Comparison of ENCODE assay signal across 8 cellular contexts in the genomic region with DNA sequence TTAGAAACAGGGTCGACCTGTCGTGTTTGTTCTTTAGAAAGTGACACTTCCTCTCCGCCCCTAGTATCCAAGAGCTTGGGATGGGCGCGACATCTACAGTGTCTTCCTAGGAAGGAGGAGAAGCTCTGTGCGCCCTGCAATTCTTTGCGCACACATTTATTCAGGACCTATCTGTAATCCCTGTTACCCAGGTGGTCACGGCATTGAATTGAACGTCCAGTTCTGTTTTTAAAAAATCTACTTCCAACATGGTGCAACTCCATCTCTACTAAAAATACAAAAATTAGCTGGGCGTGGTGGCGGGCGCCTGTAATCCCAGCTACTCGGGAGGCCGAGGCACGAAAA. TPM values are rescaled to one million over a fixed set of nuclear protein-coding genes. Genes with fewer than 3 reads are reported as not detected.
DNase-seq lines count a peak whose midpoint lies in the region; ATAC-seq, FAIRE-seq and TF ChIP-seq lines count a peak whose summit lies in the region.
"Had no signal": no experiment of that assay in that cellular context is flagged by ENCODE, and none has a peak within 500 bp of the region (broad histone marks: within the 10 kb centered on the region; RNA-seq: fewer than 3 reads in every experiment).

No MANE protein-coding gene starts in this region.

- FAIRE-seq in K562 (lab: Jason Lieb, UNC), result no peak

- H3K36me3 ChIP-seq in IMR-90 (ENCODE audit: control insufficient read depth, insufficient read depth, low read length), result peaks cover 13% of the 10 kb centered on the region
- H3K36me3 ChIP-seq in K562 (ENCODE audit: control insufficient read depth, insufficient read depth, low read length), result no peaks in the 10 kb centered on the region
- no peaks in the 10 kb centered on the region for H3K36me3 ChIP-seq in liver (ENCODE audit: control insufficient read depth in 4 of 4, insufficient read depth in 3 of 4, low read depth in 1 of 4, low read length in 3 of 4)

- H3K4me2 ChIP-seq in IMR-90 (ENCODE audit: low read depth, low read length), result peak overlapping the region; percentile 42; the same call in 1 of the 2 replicates
- H3K4me2 ChIP-seq in K562 (ENCODE audit: insufficient read depth, low read length), result peak overlapping the region; percentile 71

- H3K4me1 ChIP-seq in IMR-90 (ENCODE audit: control insufficient read depth, insufficient read depth, low read length) (peaks cover 14% of the 10 kb centered on the region), K562 (replicated peaks in 1 of 2; ENCODE audit: control insufficient read depth in 2 of 2, insufficient read depth in 2 of 2, low read length in 2 of 2) (peaks cover 10 to 27% of the 10 kb centered on the region in 2 experiments; a peak in 4 of 5 replicates), liver (ENCODE audit: control insufficient read depth in 4 of 4, insufficient read depth in 4 of 4, low read length in 3 of 4) (peaks cover 3 to 36% (median 33%) of the 10 kb centered on the region in 4 donors)

- no peaks in the 10 kb centered on the region for H3K79me2 ChIP-seq in K562 (ENCODE audit: control insufficient read depth, insufficient read depth, low read length)

- no peak for TF ChIP-seq CTCF in IMR-90 (conservative IDR thresholded peaks at IDR 0.05; ENCODE audit: low read depth, low read length)
- no peak for TF ChIP-seq CTCF in K562 (IDR thresholded peaks at IDR 0.05 in 2 of 3, conservative IDR thresholded peaks at IDR 0.05 in 1 of 3; ENCODE audit: insufficient read depth in 2 of 3, low read depth in 1 of 3, low read length in 3 of 3)
- TF ChIP-seq CTCF in liver (IDR thresholded peaks at IDR 0.05; ENCODE audit: low read depth, low read length, missing input control), result no peak
- no peak for TF ChIP-seq CTCF in GM13977 (IDR thresholded peaks at IDR 0.05; ENCODE audit: extremely low read depth, insufficient read depth, missing control alignments)

- H3K9ac ChIP-seq in IMR-90 (ENCODE audit: low read depth, low read length) (peak overlapping the region; percentile 8; the same call in 1 of the 2 replicates), K562 (ENCODE audit: insufficient read depth in 1 of 2, low read depth in 2 of 2, low read length in 2 of 2) (peak overlapping the region; percentile 63 to 92; a peak in 3 of 4 replicates), liver (ENCODE audit: low read depth in 1 of 2, low read length in 2 of 2) (no peak overlapping the region)

- peaks cover 8% of the 10 kb centered on the region; the same call in 1 of the 2 replicates for H4K20me1 ChIP-seq in IMR-90 (ENCODE audit: insufficient read depth, low read length)
- H4K20me1 ChIP-seq in K562 (replicated peaks; ENCODE audit: control insufficient read depth, insufficient read depth, low read length), result no peaks in the 10 kb centered on the region

- H3K27ac ChIP-seq in IMR-90 (ENCODE audit: insufficient read depth, low read length) (peak overlapping the region; percentile 52), K562 (ENCODE audit: extremely low read depth, low read depth, low read length) (no peak overlapping the region; the same call in 2 of the 3 replicates), liver (ENCODE audit: low read depth in 1 of 2, low read length in 2 of 2) (no peak overlapping the region), caudate nucleus (ENCODE audit: low read depth, low read length) (no peak overlapping the region)

- no peak overlapping the region for H3K27ac Mint-ChIP-seq in stimulated activated naive CD8-positive, alpha-beta T cell treated with anti-CD3 and anti-CD28 coated beads, Interleukin-15, amount 100 ng/mL, for 72 hours

- peak overlapping the region; percentile 39; the same call in 1 of the 2 replicates for H3K18ac ChIP-seq in IMR-90 (ENCODE audit: low read depth, low read length)

- H3K27me3 ChIP-seq in IMR-90 (ENCODE audit: control insufficient read depth, insufficient read depth, low read length), result no peaks in the 10 kb centered on the region
- peaks cover 0 to 4% of the 10 kb centered on the region in 2 experiments; a peak in 2 of 5 replicates for H3K27me3 ChIP-seq in K562 (ENCODE audit: control insufficient read depth in 2 of 2, insufficient read depth in 2 of 2, low read length in 2 of 2)
- H3K27me3 ChIP-seq in liver (ENCODE audit: control insufficient read depth in 4 of 4, insufficient read depth in 4 of 4, low read length in 3 of 4), result no peaks in the 10 kb centered on the region

- H3K56ac ChIP-seq in IMR-90 (ENCODE audit: extremely low read depth, insufficient read depth, low read length), result no peak overlapping the region

- TF ChIP-seq POLR2A in IMR-90 (IDR thresholded peaks at IDR 0.05; ENCODE audit: low read depth, low read length), result no peak
- TF ChIP-seq POLR2A in K562 (conservative IDR thresholded peaks at IDR 0.05), result no peak

- ATAC-seq in IMR-90 (ENCODE audit: low read depth) (no peak), K562 (no peak), esophagus mucosa (no peak)
- ATAC-seq in stimulated activated naive CD8-positive, alpha-beta T cell treated with anti-CD3 and anti-CD28 coated beads, Interleukin-15, amount 100 ng/mL, for 72 hours, result no peak

- peak overlapping the region; percentile 73 to 91; a peak in 2 of 4 replicates for H4K8ac ChIP-seq in IMR-90 (ENCODE audit: low read depth in 2 of 2, low read length in 2 of 2)

- H2BK120ac ChIP-seq in IMR-90 (ENCODE audit: low read depth, low read length), result peak overlapping the region; percentile 51

- peaks cover 17 to 33% of the 10 kb centered on the region in 2 experiments for H3K79me1 ChIP-seq in IMR-90 (ENCODE audit: low read depth in 1 of 2, low read length in 2 of 2)

- H3K27me3 Mint-ChIP-seq in stimulated activated naive CD8-positive, alpha-beta T cell treated with anti-CD3 and anti-CD28 coated beads, Interleukin-15, amount 100 ng/mL, for 72 hours, result peaks cover 69% of the 10 kb centered on the region

- BruUV-seq in IMR-90 (replicated peaks; lab: Mats Ljungman, UMichigan) (no TSS peak), K562 (replicated peaks; lab: Mats Ljungman, UMichigan) (no TSS peak)

- peak overlapping the region; percentile 82 for H4K91ac ChIP-seq in IMR-90 (ENCODE audit: insufficient read depth, low read depth, low read length)

- peak overlapping the region; percentile 92 for H3K4ac ChIP-seq in IMR-90 (ENCODE audit: low read depth, low read length)

- POLR2A ChIA-PET in IMR-90 (lab: Charles Lee; ENCODE audit: unreplicated experiment) (interaction anchor here (0.5 to 1.5 kb wide), 2 partner anchors 142 to 146 kb away, joined by 4 to 6 read pairs; no protein-coding TSS in a partner anchor), K562 (lab: Yijun Ruan, JAX) (interaction anchor here (0.7 to 1.3 kb wide), 2 partner anchors 21 to 200 kb away, joined by 3 read pairs; no protein-coding TSS in a partner anchor)

- H3K14ac ChIP-seq in IMR-90 (replicated peaks; ENCODE audit: low read depth, low read length), result peak overlapping the region; percentile 86

- H3K9me3 Mint-ChIP-seq in stimulated activated naive CD8-positive, alpha-beta T cell treated with anti-CD3 and anti-CD28 coated beads, Interleukin-15, amount 100 ng/mL, for 72 hours, result no peaks in the 10 kb centered on the region

- dilution Hi-C loops in IMR-90 (cut with HindIII; ENCODE audit: low sequenced_read_pairs, unreplicated experiment), result loop anchor here (25.0 kb wide), 1 partner anchor 134 kb away; a partner anchor contains a TSS

- TF ChIP-seq RAD21 in IMR-90 (IDR thresholded peaks at IDR 0.05; ENCODE audit: low read length) (no peak), K562 (CRISPR knock-in tag; conservative IDR thresholded peaks at IDR 0.05 in 1 of 2, IDR thresholded peaks at IDR 0.05 in 1 of 2) (no peak), liver (IDR thresholded peaks at IDR 0.05) (no peak)

- H4K5ac ChIP-seq in IMR-90 (ENCODE audit: low read depth, low read length), result peak overlapping the region; percentile 16; the same call in 1 of the 2 replicates

- peak overlapping the region; percentile 88 for H2AFZ ChIP-seq in IMR-90 (replicated peaks; ENCODE audit: low read length, poor library complexity)
- H2AFZ ChIP-seq in K562 (ENCODE audit: low read depth, low read length), result peak overlapping the region; percentile 86

- peaks cover 12% of the 10 kb centered on the region for H3K9me1 ChIP-seq in IMR-90 (ENCODE audit: insufficient read depth, low read length)
- H3K9me1 ChIP-seq in K562 (ENCODE audit: control insufficient read depth, insufficient read depth, low read length), result no peaks in the 10 kb centered on the region

- CTCF ChIA-PET in IMR-90 (lab: Yijun Ruan, JAX) (interaction anchor here (1.2 to 2.3 kb wide), 3 partner anchors 13 to 358 kb away, joined by 3 to 9 read pairs (median 4); no protein-coding TSS in a partner anchor), K562 (lab: Yijun Ruan, JAX; ENCODE audit: low intra/inter-chr PET ratio) (no interaction called here)

- no peak overlapping the region for H2BK5ac ChIP-seq in IMR-90 (ENCODE audit: low read depth, low read length, poor library complexity, severe bottlenecking)

- intact Hi-C loops in IMR-90 (cut with micrococcal nuclease), result loop anchor here (1.0 to 5.0 kb wide), 2 partner anchors 94 to 143 kb away; no protein-coding TSS in a partner anchor
- intact Hi-C loops in K562 (cut with micrococcal nuclease), result no loop called here

- no peak for TF ChIP-seq EP300 in K562 (IDR thresholded peaks at IDR 0.05; ENCODE audit: low read length)

- peak overlapping the region; percentile 56 for H2BK20ac ChIP-seq in IMR-90 (ENCODE audit: low read depth, low read length)

- no peak for DNase-seq in IMR-90
- no peak for DNase-seq in K562 (ENCODE audit: extremely low read depth in 1 of 4, low spot score in 3 of 4)
- no peak for DNase-seq in stimulated activated naive CD8-positive, alpha-beta T cell treated with anti-CD3 and anti-CD28 coated beads, Interleukin-15, amount 100 ng/mL, for 72 hours
- no peak for DNase-seq in GM13977 (ENCODE audit: low spot score)
- DNase-seq in caudate nucleus (lab: John Stamatoyannopoulos, UW), result no peak
- DNase-seq: T-helper 9 cell had no signal

- in situ Hi-C loops in IMR-90 (cut with MboI; ENCODE audit: low sequenced_read_pairs) (loop anchor here (5.0 kb wide), 1 partner anchor 134 kb away; no protein-coding TSS in a partner anchor), K562 (cut with MboI) (no loop called here), GM13977 (cut with MboI; ENCODE audit: low pct_unique_long_range_greater_than_20kb, low sequenced_read_pairs, unreplicated experiment) (no loop called here)

- peak overlapping the region; percentile 72 for H3K23ac ChIP-seq in IMR-90 (ENCODE audit: low read depth, low read length)

- peak overlapping the region; percentile 41 for H2AK5ac ChIP-seq in IMR-90 (ENCODE audit: low read depth, low read length)

- WGBS in IMR-90 (ENCODE audit: extremely low coverage in 2 of 2, insufficient read length in 1 of 2), 2 experiments, result 0% methylated on average over 1 of the region's 15 CpGs; no CpG with 5 or more reads in 1 of the 2 experiments
- 72% methylated on average over 15 of the region's 15 CpGs for WGBS in K562 (ENCODE audit: insufficient coverage, low coverage, missing lambda C conversion rate)
- 30% methylated on average over 15 of the region's 15 CpGs for WGBS in liver

- H3K4me1 Mint-ChIP-seq in stimulated activated naive CD8-positive, alpha-beta T cell treated with anti-CD3 and anti-CD28 coated beads, Interleukin-15, amount 100 ng/mL, for 72 hours, result peaks cover 45% of the 10 kb centered on the region

- H2AK9ac ChIP-seq in IMR-90 (replicated peaks; ENCODE audit: low read depth, low read length, poor library complexity), result peak overlapping the region; percentile 84

- peak overlapping the region; percentile 40 to 51 for H3K4me3 Mint-ChIP-seq in stimulated activated naive CD8-positive, alpha-beta T cell treated with anti-CD3 and anti-CD28 coated beads, Interleukin-15, amount 100 ng/mL, for 72 hours

- H3K4me3 ChIP-seq in IMR-90 (ENCODE audit: insufficient read depth, low read depth, low read length), result peak overlapping the region; percentile 88
- H3K4me3 ChIP-seq in K562, result peak overlapping the region; percentile 52
- peak overlapping the region in 2 of 3 donors; percentile 55 to 72 for H3K4me3 ChIP-seq in liver (ENCODE audit: low read depth in 1 of 3, low read length in 3 of 3)

- peak overlapping the region; percentile 26; the same call in 1 of the 3 replicates for H2BK15ac ChIP-seq in IMR-90 (ENCODE audit: low read depth, low read length)

- H3K9me3 ChIP-seq in IMR-90 (ENCODE audit: control insufficient read depth, insufficient read depth, low read length) (no peaks in the 10 kb centered on the region), K562 (replicated peaks; ENCODE audit: control insufficient read depth, insufficient read depth, low read depth, low read length) (no peaks in the 10 kb centered on the region; the same call in 1 of the 2 replicates), liver (ENCODE audit: control insufficient read depth in 4 of 4, low read length in 3 of 4) (no peaks in the 10 kb centered on the region)

RNA-seq across cellular contexts. Expression of a gene that starts 0.6 kb away (rescaled TPM):
- total RNA-seq in IMR-90 (2012; rRNA removed) (117 TPM in 2 replicates), K562 (2014; rRNA removed) (10.2 and 10.5 TPM in 2 replicates), K562 (2014; rRNA removed; fragmentation: Illumina TruSeq; extraction: Trizol) (9.8 and 14.5 TPM in 2 replicates), K562 (2015; rRNA removed; fragmentation: Illumina TruSeq; extraction: Trizol) (17.7 and 18.1 TPM in 2 replicates), K562 (2021) (16.6 and 17.3 TPM in 2 replicates), liver (10 to 100 TPM; 33.7 to 63.1 TPM), esophagus mucosa (35.0 TPM)
- polyA plus RNA-seq in IMR-90 (2012; rRNA removed) (97.5 and 114 TPM in 2 replicates), K562 (2011; rRNA removed) (12.3 and 21.6 TPM in 2 replicates), K562 (2014; fragmentation: Illumina TruSeq; extraction: Trizol) (13.7 and 14.3 TPM in 2 replicates), K562 (2014; fragmentation: Nextera tagmentation; extraction: Ambion mirVana) (10 to 100 TPM in 1 of 2 experiments, 1 to 10 TPM in 1; 6.0 to 11.7 TPM), K562 (2014; rRNA removed) (9.8 and 16.1 TPM in 2 replicates), liver (10 to 100 TPM; 12.6 to 17.9 TPM)
- polyA plus RNA-seq in IMR-90 (2012; cell fraction: cytosol; rRNA removed), result 83.3 and 90.8 TPM in 2 replicates
- polyA plus RNA-seq in IMR-90 (2012; cell fraction: nucleus; rRNA removed; ENCODE audit: low replicate concordance), result 304 and 403 TPM in 2 replicates
- total RNA-seq in K562 (2011; cell fraction: chromatin; rRNA removed; ENCODE audit: low replicate concordance), result 65.8 and 106 TPM in 2 replicates
- 51.9 and 59.0 TPM in 2 replicates for total RNA-seq in K562 (2011; cell fraction: nucleolus; rRNA removed)
- total RNA-seq in K562 (2011; cell fraction: nucleoplasm; rRNA removed), result 55.5 and 61.5 TPM in 2 replicates
- polyA plus RNA-seq in K562 (2011; cell fraction: cytosol; rRNA removed), result 12.5 and 21.5 TPM in 2 replicates
- 58.9 and 88.5 TPM in 2 replicates for polyA plus RNA-seq in K562 (2011; cell fraction: nucleus; rRNA removed)
- 15.6 and 25.8 TPM in 2 replicates for polyA plus RNA-seq in K562 (2012)
- 30.3 and 34.1 TPM in 2 replicates for polyA minus RNA-seq in K562 (2011; rRNA and poly(A)+ RNA removed)
- polyA minus RNA-seq in K562 (2011; cell fraction: cytosol; rRNA and poly(A)+ RNA removed), result 18.7 and 26.3 TPM in 2 replicates
- 29.2 and 49.0 TPM in 2 replicates for polyA minus RNA-seq in K562 (2011; cell fraction: nucleus; rRNA and poly(A)+ RNA removed)

Comparison
In these comparisons a context has a peak if more than half of its experiments do, and no peak if none do; other contexts are left out.
1. H3K9ac ChIP-seq: peak in IMR-90 (single experiment) and K562 (2 of 2); none in liver (0 of 2).
2. Peak in every context shown above with its lines, with median percentiles within 50 percentile points of each other: H3K4me3 ChIP-seq.